Comparison of ENCODE assay signal across 1 cellular context in genomic region chr6:29528988-29529560, GRCh38.
TF ChIP-seq lines count a peak whose summit lies in the region.

No MANE protein-coding gene starts in this region.

TF ChIP-seq in H1, 55 proteins besides CTCF, POLR2A, EP300 and RAD21:
- no peak for TF ChIP-seq SIX5 (IDR thresholded peaks at IDR 0.05; ENCODE audit: low read depth, low read length)
TF ChIP-seq in H1: peak in this region for 0.
